ENCODE assay signal across 23 cellular contexts in the genomic region with DNA sequence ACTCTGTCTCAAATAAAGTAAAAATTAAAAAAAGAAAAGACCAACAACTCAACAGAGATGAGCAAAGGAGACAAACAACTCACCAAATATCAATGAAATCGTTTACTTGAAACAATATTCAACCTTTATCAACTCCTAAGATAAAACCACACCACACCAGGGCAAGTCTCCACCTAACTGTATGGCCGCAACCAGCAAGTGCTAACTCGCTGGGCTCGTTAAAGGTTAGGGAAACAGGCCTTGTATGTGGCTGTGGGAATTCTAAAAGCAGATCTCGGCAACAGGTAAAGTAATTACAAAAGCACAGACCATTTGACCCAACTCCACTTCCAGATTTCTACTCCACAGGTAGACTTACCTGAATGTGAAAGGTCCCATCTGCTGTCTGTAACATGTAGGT.
"Had no signal": no experiment of that assay in that cellular context is flagged by ENCODE, and none has a peak within 500 bp of the region (broad histone marks: within the 10 kb centered on the region; RNA-seq: fewer than 3 reads in every experiment).

No MANE protein-coding gene starts in this region.

- H3K9me3 Mint-ChIP-seq: activated CD4-positive, alpha-beta T cell treated with anti-CD3 and anti-CD28 coated beads, Interleukin-2, amount 10 ng/mL, durations not matched to agents 7 days and 5 days; activated T-cell treated with anti-CD3 and anti-CD28 coated beads, Interleukin-2, amount 50 U/mL, for 4 hours; mesothelial cell of epicardium; nephron progenitor cell; T-cell had no signal

- H3K36me3 ChIP-seq: adrenal gland, right atrium auricular region had no signal

- H2AFZ ChIP-seq: hepatocyte had no signal

- H3K4me3 Mint-ChIP-seq: activated CD4-positive, alpha-beta T cell treated with anti-CD3 and anti-CD28 coated beads, Interleukin-2, amount 10 ng/mL, durations not matched to agents 7 days and 5 days; activated CD8-positive, alpha-beta T cell treated with anti-CD3 and anti-CD28 coated beads, Interleukin-2, amount 10 ng/mL, durations not matched to agents 7 days and 5 days; activated T-cell treated with anti-CD3 and anti-CD28 coated beads, Interleukin-2, amount 50 U/mL, for 4 hours; mesothelial cell of epicardium; nephron progenitor cell had no signal

- H3K27me3 Mint-ChIP-seq: activated CD4-positive, alpha-beta T cell treated with anti-CD3 and anti-CD28 coated beads, Interleukin-2, amount 10 ng/mL, durations not matched to agents 7 days and 5 days; progenitor cell of endocrine pancreas; T-cell had no signal

- H3K9me3 ChIP-seq: adrenal gland, right atrium auricular region had no signal

- ATAC-seq: activated CD8-positive, alpha-beta T cell treated with anti-CD3 and anti-CD28 coated beads, Interleukin-2, amount 10 ng/mL, durations not matched to agents 7 days and 5 days; activated T-cell treated with anti-CD3 and anti-CD28 coated beads, Interleukin-2, amount 50 U/mL, for 4 hours; left colon; SK-N-SH treated with all-trans-retinoic acid at 6 μM for 48 hours; T-cell had no signal

- H3K4me2 ChIP-seq: hepatocyte had no signal

- DNase-seq: activated CD4-positive, alpha-beta T cell treated with anti-CD3 and anti-CD28 coated beads, Interleukin-2, amount 10 ng/mL, durations not matched to agents 7 days and 5 days; activated CD4-positive, CD25-positive, alpha-beta regulatory T cell; activated CD8-positive, alpha-beta T cell treated with anti-CD3 and anti-CD28 coated beads, Interleukin-2, amount 10 ng/mL, durations not matched to agents 7 days and 5 days; activated effector memory CD4-positive, alpha-beta T cell treated with anti-CD3 and anti-CD28 coated beads, Interleukin-2, amount 50 U/mL, for 16 hours; activated naive CD4-positive, alpha-beta T cell treated with anti-CD3 and anti-CD28 coated beads, Interleukin-2, amount 50 U/mL, for 16 hours; activated T-cell treated with anti-CD3 and anti-CD28 coated beads, Interleukin-2, amount 50 U/mL, for 4 hours; adrenal gland; dermis blood vessel endothelial cell; effector memory CD4-positive, alpha-beta T cell; foreskin fibroblast; left colon; nephron progenitor cell; occipital lobe; stimulated activated CD4-positive, alpha-beta T cell treated with anti-CD3 and anti-CD28 coated beads, Interleukin-4, amount 100 ng/mL, for 1 hour; T-cell; T-helper 9 cell had no signal

- H3K4me3 ChIP-seq: adrenal gland, hepatocyte, lung, right atrium auricular region, skin epidermis had no signal

- H3K27me3 ChIP-seq: adrenal gland, hepatocyte, right atrium auricular region had no signal

- H3K27ac Mint-ChIP-seq: activated CD4-positive, alpha-beta T cell treated with anti-CD3 and anti-CD28 coated beads, Interleukin-2, amount 10 ng/mL, durations not matched to agents 7 days and 5 days; activated CD8-positive, alpha-beta T cell treated with anti-CD3 and anti-CD28 coated beads, Interleukin-2, amount 10 ng/mL, durations not matched to agents 7 days and 5 days; mesothelial cell of epicardium; nephron progenitor cell had no signal
